1 cellular context compared by ENCODE assay signal in genomic region chr20:35738410-35739179, GRCh38.
TF ChIP-seq lines count a peak whose summit lies in the region.

No MANE protein-coding gene starts in this region.

TF ChIP-seq in IMR-90, 13 proteins besides CTCF, POLR2A, EP300 and RAD21:
- TF ChIP-seq CHD1 (IDR thresholded peaks at IDR 0.05; ENCODE audit: low read depth, low read length) (no peak), FOS (IDR thresholded peaks at IDR 0.05; ENCODE audit: low read depth, low read length) (no peak), SMC3 (IDR thresholded peaks at IDR 0.05; ENCODE audit: low read depth, low read length) (no peak), MAZ (IDR thresholded peaks at IDR 0.05; ENCODE audit: borderline replicate concordance, low read depth, low read length) (no peak), USF2 (IDR thresholded peaks at IDR 0.05; ENCODE audit: low read depth, low read length) (no peak), RFX5 (IDR thresholded peaks at IDR 0.05; ENCODE audit: low read depth, low read length) (no peak), MAFK (IDR thresholded peaks at IDR 0.05; ENCODE audit: low read depth, low read length) (no peak), ELK1 (IDR thresholded peaks at IDR 0.05; ENCODE audit: borderline replicate concordance, low read depth, low read length) (no peak), BHLHE40 (IDR thresholded peaks at IDR 0.05; ENCODE audit: low read depth, low read length) (no peak), RCOR1 (IDR thresholded peaks at IDR 0.05; ENCODE audit: insufficient replicate concordance, low read length) (no peak)
